Comparison of ENCODE assay signal across 1 cellular context in the genomic region with DNA sequence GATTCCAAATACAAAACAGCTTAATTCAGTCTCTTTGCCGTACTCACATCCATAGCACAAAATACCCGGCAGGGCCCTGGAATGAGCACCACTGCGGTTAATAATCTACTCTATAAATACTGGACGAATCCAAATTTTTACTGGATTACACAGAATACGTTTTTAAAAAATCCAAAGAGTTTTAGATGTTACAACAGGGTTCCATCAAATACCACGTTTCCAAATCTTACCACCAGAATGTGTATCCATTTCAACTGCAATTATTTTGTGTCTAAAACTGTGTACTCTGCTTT.
TF ChIP-seq lines count a peak whose summit lies in the region.

No MANE protein-coding gene starts in this region.

TF ChIP-seq in HepG2, 621 proteins besides CTCF, POLR2A, EP300 and RAD21 (continued from another document):
- TF ChIP-seq, protein P1, sequence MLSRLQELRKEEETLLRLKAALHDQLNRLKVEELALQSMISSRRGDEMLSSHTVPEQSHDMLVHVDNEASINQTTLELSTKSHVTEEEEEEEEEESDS (CRISPR knock-in tag; IDR thresholded peaks at IDR 0.05; ENCODE audit: borderline replicate concordance), result no peak
- TF ChIP-seq, protein P2, sequence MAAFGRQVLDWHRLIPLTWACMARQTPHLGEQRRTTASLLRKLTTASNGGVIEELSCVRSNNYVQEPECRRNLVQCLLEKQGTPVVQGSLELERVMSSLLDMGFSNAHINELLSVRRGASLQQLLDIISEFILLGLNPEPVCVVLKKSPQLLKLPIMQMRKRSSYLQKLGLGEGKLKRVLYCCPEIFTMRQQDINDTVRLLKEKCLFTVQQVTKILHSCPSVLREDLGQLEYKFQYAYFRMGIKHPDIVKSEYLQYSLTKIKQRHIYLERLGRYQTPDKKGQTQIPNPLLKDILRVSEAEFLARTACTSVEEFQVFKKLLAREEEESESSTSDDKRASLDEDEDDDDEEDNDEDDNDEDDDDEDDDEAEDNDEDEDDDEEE (CRISPR knock-in tag; IDR thresholded peaks at IDR 0.05), result no peak
- TF ChIP-seq, protein P3, sequence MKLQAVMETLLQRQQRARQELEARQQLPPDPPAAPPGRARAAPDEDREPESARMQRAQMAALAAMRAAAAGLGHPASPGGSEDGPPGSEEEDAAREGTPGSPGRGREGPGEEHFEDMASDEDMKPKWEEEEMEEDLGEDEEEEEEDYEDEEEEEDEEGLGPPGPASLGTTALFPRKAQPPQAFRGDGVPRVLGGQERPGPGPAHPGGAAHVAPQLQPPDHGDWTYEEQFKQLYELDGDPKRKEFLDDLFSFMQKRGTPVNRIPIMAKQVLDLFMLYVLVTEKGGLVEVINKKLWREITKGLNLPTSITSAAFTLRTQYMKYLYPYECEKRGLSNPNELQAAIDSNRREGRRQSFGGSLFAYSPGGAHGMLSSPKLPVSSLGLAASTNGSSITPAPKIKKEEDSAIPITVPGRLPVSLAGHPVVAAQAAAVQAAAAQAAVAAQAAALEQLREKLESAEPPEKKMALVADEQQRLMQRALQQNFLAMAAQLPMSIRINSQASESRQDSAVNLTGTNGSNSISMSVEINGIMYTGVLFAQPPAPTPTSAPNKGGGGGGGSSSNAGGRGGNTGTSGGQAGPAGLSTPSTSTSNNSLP (IDR thresholded peaks at IDR 0.05; ENCODE audit: low read depth, low read length), result peak; percentile 39
- TF ChIP-seq, protein P4, sequence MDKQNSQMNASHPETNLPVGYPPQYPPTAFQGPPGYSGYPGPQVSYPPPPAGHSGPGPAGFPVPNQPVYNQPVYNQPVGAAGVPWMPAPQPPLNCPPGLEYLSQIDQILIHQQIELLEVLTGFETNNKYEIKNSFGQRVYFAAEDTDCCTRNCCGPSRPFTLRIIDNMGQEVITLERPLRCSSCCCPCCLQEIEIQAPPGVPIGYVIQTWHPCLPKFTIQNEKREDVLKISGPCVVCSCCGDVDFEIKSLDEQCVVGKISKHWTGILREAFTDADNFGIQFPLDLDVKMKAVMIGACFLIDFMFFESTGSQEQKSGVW (CRISPR knock-in tag; IDR thresholded peaks at IDR 0.05; ENCODE audit: borderline replicate concordance), result 0 out of 2 replicates have a peak, but pooled peaks have one; percentile 7
- TF ChIP-seq SATB2 (CRISPR knock-in tag; IDR thresholded peaks at IDR 0.05) (0 out of 2 replicates have a peak, but pooled peaks have one; percentile 2), ZNF720 (CRISPR knock-in tag; IDR thresholded peaks at IDR 0.05) (no peak), ZNF317 (CRISPR knock-in tag; IDR thresholded peaks at IDR 0.05) (peak; percentile 53; the same call in 1 of the 2 replicates), ELF4 (CRISPR knock-in tag; IDR thresholded peaks at IDR 0.05; ENCODE audit: borderline replicate concordance) (0 out of 2 replicates have a peak, but pooled peaks have one; percentile 8), PHB2 (IDR thresholded peaks at IDR 0.05; ENCODE audit: partially characterized antibody) (no peak), SP140L (CRISPR knock-in tag; IDR thresholded peaks at IDR 0.05; ENCODE audit: borderline replicate concordance) (0 out of 2 replicates have a peak, but pooled peaks have one; percentile 25), TBX2 (CRISPR knock-in tag; IDR thresholded peaks at IDR 0.05; ENCODE audit: borderline replicate concordance) (0 out of 2 replicates have a peak, but pooled peaks have one; percentile 13), ZNF34 (CRISPR knock-in tag; IDR thresholded peaks at IDR 0.05; ENCODE audit: borderline replicate concordance) (no peak), HHEX (CRISPR knock-in tag; IDR thresholded peaks at IDR 0.05) (no peak)
- TF ChIP-seq, protein P5, sequence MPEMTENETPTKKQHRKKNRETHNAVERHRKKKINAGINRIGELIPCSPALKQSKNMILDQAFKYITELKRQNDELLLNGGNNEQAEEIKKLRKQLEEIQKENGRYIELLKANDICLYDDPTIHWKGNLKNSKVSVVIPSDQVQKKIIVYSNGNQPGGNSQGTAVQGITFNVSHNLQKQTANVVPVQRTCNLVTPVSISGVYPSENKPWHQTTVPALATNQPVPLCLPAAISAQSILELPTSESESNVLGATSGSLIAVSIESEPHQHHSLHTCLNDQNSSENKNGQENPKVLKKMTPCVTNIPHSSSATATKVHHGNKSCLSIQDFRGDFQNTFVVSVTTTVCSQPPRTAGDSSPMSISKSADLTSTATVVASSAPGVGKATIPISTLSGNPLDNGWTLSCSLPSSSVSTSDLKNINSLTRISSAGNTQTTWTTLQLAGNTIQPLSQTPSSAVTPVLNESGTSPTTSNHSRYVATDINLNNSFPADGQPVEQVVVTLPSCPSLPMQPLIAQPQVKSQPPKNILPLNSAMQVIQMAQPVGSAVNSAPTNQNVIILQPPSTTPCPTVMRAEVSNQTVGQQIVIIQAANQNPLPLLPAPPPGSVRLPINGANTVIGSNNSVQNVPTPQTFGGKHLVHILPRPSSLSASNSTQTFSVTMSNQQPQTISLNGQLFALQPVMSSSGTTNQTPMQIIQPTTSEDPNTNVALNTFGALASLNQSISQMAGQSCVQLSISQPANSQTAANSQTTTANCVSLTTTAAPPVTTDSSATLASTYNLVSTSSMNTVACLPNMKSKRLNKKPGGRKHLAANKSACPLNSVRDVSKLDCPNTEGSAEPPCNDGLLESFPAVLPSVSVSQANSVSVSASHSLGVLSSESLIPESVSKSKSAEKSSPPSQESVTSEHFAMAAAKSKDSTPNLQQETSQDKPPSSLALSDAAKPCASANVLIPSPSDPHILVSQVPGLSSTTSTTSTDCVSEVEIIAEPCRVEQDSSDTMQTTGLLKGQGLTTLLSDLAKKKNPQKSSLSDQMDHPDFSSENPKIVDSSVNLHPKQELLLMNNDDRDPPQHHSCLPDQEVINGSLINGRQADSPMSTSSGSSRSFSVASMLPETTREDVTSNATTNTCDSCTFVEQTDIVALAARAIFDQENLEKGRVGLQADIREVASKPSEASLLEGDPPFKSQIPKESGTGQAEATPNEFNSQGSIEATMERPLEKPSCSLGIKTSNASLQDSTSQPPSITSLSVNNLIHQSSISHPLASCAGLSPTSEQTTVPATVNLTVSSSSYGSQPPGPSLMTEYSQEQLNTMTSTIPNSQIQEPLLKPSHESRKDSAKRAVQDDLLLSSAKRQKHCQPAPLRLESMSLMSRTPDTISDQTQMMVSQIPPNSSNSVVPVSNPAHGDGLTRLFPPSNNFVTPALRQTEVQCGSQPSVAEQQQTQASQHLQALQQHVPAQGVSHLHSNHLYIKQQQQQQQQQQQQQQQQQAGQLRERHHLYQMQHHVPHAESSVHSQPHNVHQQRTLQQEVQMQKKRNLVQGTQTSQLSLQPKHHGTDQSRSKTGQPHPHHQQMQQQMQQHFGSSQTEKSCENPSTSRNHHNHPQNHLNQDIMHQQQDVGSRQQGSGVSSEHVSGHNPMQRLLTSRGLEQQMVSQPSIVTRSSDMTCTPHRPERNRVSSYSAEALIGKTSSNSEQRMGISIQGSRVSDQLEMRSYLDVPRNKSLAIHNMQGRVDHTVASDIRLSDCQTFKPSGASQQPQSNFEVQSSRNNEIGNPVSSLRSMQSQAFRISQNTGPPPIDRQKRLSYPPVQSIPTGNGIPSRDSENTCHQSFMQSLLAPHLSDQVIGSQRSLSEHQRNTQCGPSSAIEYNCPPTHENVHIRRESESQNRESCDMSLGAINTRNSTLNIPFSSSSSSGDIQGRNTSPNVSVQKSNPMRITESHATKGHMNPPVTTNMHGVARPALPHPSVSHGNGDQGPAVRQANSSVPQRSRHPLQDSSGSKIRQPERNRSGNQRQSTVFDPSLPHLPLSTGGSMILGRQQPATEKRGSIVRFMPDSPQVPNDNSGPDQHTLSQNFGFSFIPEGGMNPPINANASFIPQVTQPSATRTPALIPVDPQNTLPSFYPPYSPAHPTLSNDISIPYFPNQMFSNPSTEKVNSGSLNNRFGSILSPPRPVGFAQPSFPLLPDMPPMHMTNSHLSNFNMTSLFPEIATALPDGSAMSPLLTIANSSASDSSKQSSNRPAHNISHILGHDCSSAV (CRISPR knock-in tag; IDR thresholded peaks at IDR 0.05; ENCODE audit: borderline replicate concordance), result no peak
TF ChIP-seq in HepG2: peak in this region for 8.
